10 cellular contexts compared by ENCODE assay signal in genomic region chr14:95507174-95507573, GRCh38. TPM values are rescaled to one million over a fixed set of nuclear protein-coding genes. Genes with fewer than 3 reads are reported as not detected.
DNase-seq lines count a peak whose midpoint lies in the region; ATAC-seq and TF ChIP-seq lines count a peak whose summit lies in the region.
"Had no signal": no experiment of that assay in that cellular context is flagged by ENCODE, and none has a peak within 500 bp of the region (broad histone marks: within the 10 kb centered on the region; RNA-seq: fewer than 3 reads in every experiment).

No MANE protein-coding gene starts in this region.

- peaks cover 72% of the 10 kb centered on the region for H3K36me3 Mint-ChIP-seq in activated T-cell treated with anti-CD3 and anti-CD28 coated beads, Interleukin-2, amount 50 U/mL, for 24 hours (ENCODE audit: low read depth)

- H3K27me3 ChIP-seq in upper lobe of right lung = no peaks in the 10 kb centered on the region

- H3K4me3 ChIP-seq in upper lobe of right lung = no peak overlapping the region

- H3K27me3 Mint-ChIP-seq in activated T-cell treated with anti-CD3 and anti-CD28 coated beads, Interleukin-2, amount 50 U/mL, for 24 hours = no peaks in the 10 kb centered on the region

- intact Hi-C loops in upper lobe of right lung (cut with DNase I) = no loop called here

- peaks cover 4% of the 10 kb centered on the region for H3K36me3 ChIP-seq in upper lobe of right lung

- H3K9me3 ChIP-seq in upper lobe of right lung = no peaks in the 10 kb centered on the region

- H3K9me3 Mint-ChIP-seq in activated T-cell treated with anti-CD3 and anti-CD28 coated beads, Interleukin-2, amount 50 U/mL, for 24 hours = no peaks in the 10 kb centered on the region
- H3K9me3 Mint-ChIP-seq: neural crest cell had no signal

- TF ChIP-seq CTCF in upper lobe of right lung (IDR thresholded peaks at IDR 0.05) = no peak
- TF ChIP-seq CTCF in GM13976 (IDR thresholded peaks at IDR 0.05; ENCODE audit: borderline replicate concordance, control extremely low read depth, extremely low read depth, insufficient read depth, missing control alignments) = no peak

- no peak overlapping the region for H3K4me3 Mint-ChIP-seq in activated T-cell treated with anti-CD3 and anti-CD28 coated beads, Interleukin-2, amount 50 U/mL, for 24 hours
- H3K4me3 Mint-ChIP-seq: neural crest cell had no signal

- in situ Hi-C loops in GM13976 (cut with MboI; ENCODE audit: low sequenced_read_pairs, unreplicated experiment) = no loop called here

- ATAC-seq in upper lobe of right lung = peak; percentile 88

- H3K27ac Mint-ChIP-seq in activated T-cell treated with anti-CD3 and anti-CD28 coated beads, Interleukin-2, amount 50 U/mL, for 24 hours = peak overlapping the region; percentile 41

- H3K27ac ChIP-seq in upper lobe of right lung = peak overlapping the region; percentile 42

- no peak for DNase-seq in activated T-cell treated with anti-CD3 and anti-CD28 coated beads, Interleukin-2, amount 50 U/mL, for 24 hours
- no peak for DNase-seq in activated T-cell treated with anti-CD3 and anti-CD28 coated beads for 4 hours
- DNase-seq in amniotic stem cell (lab: John Stamatoyannopoulos, UW) = peak; percentile 70
- peak; percentile 87 for DNase-seq in islet precursor cell
- no peak for DNase-seq in upper lobe of right lung
- no peak for DNase-seq in GM13976 (ENCODE audit: low spot score)
- DNase-seq in stimulated activated CD4-positive, alpha-beta T cell treated with anti-CD3 and anti-CD28 coated beads, Interleukin-4, amount 100 ng/mL, for 4 hours = no peak
- no peak for DNase-seq in NCI-H2107 treated with DMSO at 0.1 percent for 48 hours (lab: John Stamatoyannopoulos, UW; ENCODE audit: unreplicated experiment)
- DNase-seq: DND-41 had no signal

- peaks cover 83% of the 10 kb centered on the region for H3K4me1 Mint-ChIP-seq in activated T-cell treated with anti-CD3 and anti-CD28 coated beads, Interleukin-2, amount 50 U/mL, for 24 hours (ENCODE audit: low read depth)
- H3K4me1 Mint-ChIP-seq: neural crest cell had no signal

- peaks cover 24% of the 10 kb centered on the region for H3K4me1 ChIP-seq in upper lobe of right lung

RNA-seq across cellular contexts. Expression of gene SYNE3, which starts 9.3 kb away (rescaled TPM):
- 19.3 TPM for total RNA-seq in upper lobe of right lung

RNA-seq across cellular contexts. Expression of gene GLRX5, which starts 27.7 kb away (rescaled TPM):
- 27.2 TPM for total RNA-seq in upper lobe of right lung

Comparison
In these comparisons a context has a peak if more than half of its experiments do, and no peak if none do; other contexts are left out.
1. DNase-seq: peak in amniotic stem cell (single experiment) and islet precursor cell (single experiment); none in activated T-cell treated with anti-CD3 and anti-CD28 coated beads, Interleukin-2, amount 50 U/mL, for 24 hours (single experiment), activated T-cell treated with anti-CD3 and anti-CD28 coated beads for 4 hours (single experiment), upper lobe of right lung (single experiment), GM13976 (single experiment), stimulated activated CD4-positive, alpha-beta T cell treated with anti-CD3 and anti-CD28 coated beads, Interleukin-4, amount 100 ng/mL, for 4 hours (0 of 2) and NCI-H2107 treated with DMSO at 0.1 percent for 48 hours (single experiment).